Comparison of ENCODE assay signal across 24 cellular contexts in genomic region chr10:80259405-80259871, GRCh38. TPM values are rescaled to one million over a fixed set of nuclear protein-coding genes. Genes with fewer than 3 reads are reported as not detected.
DNase-seq lines count a peak whose midpoint lies in the region; ATAC-seq, FAIRE-seq and TF ChIP-seq lines count a peak whose summit lies in the region.
"Had no signal": no experiment of that assay in that cellular context is flagged by ENCODE, and none has a peak within 500 bp of the region (broad histone marks: within the 10 kb centered on the region; RNA-seq: fewer than 3 reads in every experiment).

No MANE protein-coding gene starts in this region.

- no peak for ATAC-seq in IMR-90 (ENCODE audit: low read depth)
- ATAC-seq in K562, result peak; percentile 13
- ATAC-seq in GM19467 (IDR thresholded peaks at IDR 0.05; ENCODE audit: unreplicated experiment), result no peak
- ATAC-seq in HG02759 (IDR thresholded peaks at IDR 0.05; ENCODE audit: unreplicated experiment), result no peak

- DNase-seq in AG10803 (ENCODE audit: low read depth) (peak; percentile 12), IMR-90 (no peak), K562 (ENCODE audit: extremely low read depth in 1 of 4, low spot score in 3 of 4) (peak in 1 of 4 experiments; percentile 3), islet precursor cell (peak; percentile 88), occipital lobe (lab: John Stamatoyannopoulos, UW) (no peak), activated T-cell treated with anti-CD3 and anti-CD28 coated beads for 4 hours (no peak)
- DNase-seq: CD8-positive, alpha-beta memory T cell; DMS79; GDM1; GOT3; HFFc6; MV-4-11; NCI-H1436 treated with DMSO at 0.1 percent for 48 hours; NCI-H2081; NCI-H510A treated with DMSO at 0.1 percent for 48 hours; PC-9 had no signal

- peaks cover 11% of the 10 kb centered on the region; the same call in 1 of the 2 replicates for H3K27me3 ChIP-seq in IMR-90 (ENCODE audit: control insufficient read depth, insufficient read depth, low read length)
- peaks cover 6 to 35% of the 10 kb centered on the region in 2 experiments for H3K27me3 ChIP-seq in K562 (ENCODE audit: control insufficient read depth in 2 of 2, insufficient read depth in 2 of 2, low read length in 2 of 2)
- H3K27me3 ChIP-seq: BLaER1 treated with 17β-estradiol and CSF1 and Interleukin-3, amounts not matched to agents 10 nM and 100 nM had no signal

- no peak overlapping the region for H2BK20ac ChIP-seq in IMR-90 (ENCODE audit: low read depth, low read length)

- H4K91ac ChIP-seq in IMR-90 (ENCODE audit: insufficient read depth, low read depth, low read length), result no peak overlapping the region

- CTCF ChIA-PET in IMR-90 (lab: Yijun Ruan, JAX), result interaction anchor here (0.5 to 0.6 kb wide), 2 partner anchors 155 to 163 kb away, joined by 3 to 4 read pairs; no protein-coding TSS in a partner anchor
- CTCF ChIA-PET in K562 (lab: Yijun Ruan, JAX; ENCODE audit: low intra/inter-chr PET ratio), result interaction anchor here (0.9 to 1.9 kb wide), 2 partner anchors 67 to 116 kb away, joined by 3 to 6 read pairs; no protein-coding TSS in a partner anchor

- no peak overlapping the region for H3K18ac ChIP-seq in IMR-90 (ENCODE audit: low read depth, low read length)

- H3K23ac ChIP-seq in IMR-90 (ENCODE audit: low read depth, low read length), result no peak overlapping the region

- H3K27ac ChIP-seq in IMR-90 (ENCODE audit: insufficient read depth, low read length) (no peak overlapping the region), K562 (ENCODE audit: extremely low read depth, low read depth, low read length) (no peak overlapping the region)
- H3K27ac ChIP-seq: BLaER1 treated with 17β-estradiol and CSF1 and Interleukin-3, amounts not matched to agents 10 nM and 100 nM; PC-9; SJSA1 had no signal

- no peak overlapping the region for H3K14ac ChIP-seq in IMR-90 (replicated peaks; ENCODE audit: low read depth, low read length)

- TF ChIP-seq RAD21 in IMR-90 (IDR thresholded peaks at IDR 0.05; ENCODE audit: low read length) (no peak), K562 (CRISPR knock-in tag; conservative IDR thresholded peaks at IDR 0.05 in 1 of 2, IDR thresholded peaks at IDR 0.05 in 1 of 2) (no peak)

- no peak overlapping the region for H4K8ac ChIP-seq in IMR-90 (ENCODE audit: low read depth in 2 of 2, low read length in 2 of 2)

- intact Hi-C loops in IMR-90 (cut with micrococcal nuclease) (no loop called here), K562 (cut with micrococcal nuclease) (no loop called here)

- no peaks in the 10 kb centered on the region for H3K79me1 ChIP-seq in IMR-90 (ENCODE audit: low read depth in 1 of 2, low read length in 2 of 2)

- TF ChIP-seq EP300 in K562 (IDR thresholded peaks at IDR 0.05; ENCODE audit: low read length), result no peak

- H3K9me3 ChIP-seq in IMR-90 (ENCODE audit: control insufficient read depth, insufficient read depth, low read length), result no peaks in the 10 kb centered on the region
- H3K9me3 ChIP-seq in K562 (replicated peaks; ENCODE audit: control insufficient read depth, insufficient read depth, low read depth, low read length), result 0 out of 2 replicates have a peak, but pooled peaks cover 2% of the 10 kb centered on the region
- H3K9me3 ChIP-seq: SJSA1 had no signal

- no peak overlapping the region for H2BK5ac ChIP-seq in IMR-90 (ENCODE audit: low read depth, low read length, poor library complexity, severe bottlenecking)

- POLR2A ChIA-PET in IMR-90 (lab: Charles Lee; ENCODE audit: unreplicated experiment) (no interaction called here), K562 (lab: Yijun Ruan, JAX) (no interaction called here)

- TF ChIP-seq POLR2A in IMR-90 (IDR thresholded peaks at IDR 0.05; ENCODE audit: low read depth, low read length), result no peak
- TF ChIP-seq POLR2A in K562 (conservative IDR thresholded peaks at IDR 0.05), result no peak

- H4K20me1 ChIP-seq in IMR-90 (ENCODE audit: insufficient read depth, low read length), result no peaks in the 10 kb centered on the region
- H4K20me1 ChIP-seq in K562 (replicated peaks; ENCODE audit: control insufficient read depth, insufficient read depth, low read length), result peaks cover 9% of the 10 kb centered on the region
- H4K20me1 ChIP-seq: BLaER1 treated with 17β-estradiol and CSF1 and Interleukin-3, amounts not matched to agents 10 nM and 100 nM had no signal

- no CpG with 5 or more reads among the region's 6 CpGs for WGBS in IMR-90 (ENCODE audit: extremely low coverage in 2 of 2, insufficient read length in 1 of 2), 2 experiments
- 0% methylated on average over 4 of the region's 6 CpGs for WGBS in K562 (ENCODE audit: insufficient coverage, low coverage, missing lambda C conversion rate)

- H2AK9ac ChIP-seq in IMR-90 (replicated peaks; ENCODE audit: low read depth, low read length, poor library complexity), result no peak overlapping the region

- no peak overlapping the region for H2AK5ac ChIP-seq in IMR-90 (ENCODE audit: low read depth, low read length)

- H3K4me1 ChIP-seq in IMR-90 (ENCODE audit: control insufficient read depth, insufficient read depth, low read length) (no peaks in the 10 kb centered on the region), K562 (replicated peaks in 1 of 2; ENCODE audit: control insufficient read depth in 2 of 2, insufficient read depth in 2 of 2, low read length in 2 of 2) (no peaks in the 10 kb centered on the region)
- H3K4me1 ChIP-seq: SJSA1 had no signal

- no peak overlapping the region for H3K56ac ChIP-seq in IMR-90 (ENCODE audit: extremely low read depth, insufficient read depth, low read length)

- H2BK15ac ChIP-seq in IMR-90 (ENCODE audit: low read depth, low read length), result no peak overlapping the region

- no peak overlapping the region for H3K4me2 ChIP-seq in IMR-90 (ENCODE audit: low read depth, low read length)
- no peak overlapping the region for H3K4me2 ChIP-seq in K562 (ENCODE audit: insufficient read depth, low read length)
- H3K4me2 ChIP-seq: PC-9 had no signal

- H2AFZ ChIP-seq in IMR-90 (replicated peaks; ENCODE audit: low read length, poor library complexity) (peak overlapping the region; percentile 18), K562 (ENCODE audit: low read depth, low read length) (no peak overlapping the region)
- H2AFZ ChIP-seq: PC-9 had no signal

- H3K36me3 ChIP-seq in IMR-90 (ENCODE audit: control insufficient read depth, insufficient read depth, low read length) (no peaks in the 10 kb centered on the region), K562 (ENCODE audit: control insufficient read depth, insufficient read depth, low read length) (no peaks in the 10 kb centered on the region)
- H3K36me3 ChIP-seq: BLaER1 treated with 17β-estradiol and CSF1 and Interleukin-3, amounts not matched to agents 10 nM and 100 nM; SJSA1 had no signal

- no peak overlapping the region for H3K9ac ChIP-seq in IMR-90 (ENCODE audit: low read depth, low read length)
- no peak overlapping the region for H3K9ac ChIP-seq in K562 (ENCODE audit: insufficient read depth in 1 of 2, low read depth in 2 of 2, low read length in 2 of 2)
- H3K9ac ChIP-seq: BLaER1 treated with 17β-estradiol and CSF1 and Interleukin-3, amounts not matched to agents 10 nM and 100 nM had no signal

- no peak overlapping the region for H3K4ac ChIP-seq in IMR-90 (ENCODE audit: low read depth, low read length)

- no peak overlapping the region for H2BK120ac ChIP-seq in IMR-90 (ENCODE audit: low read depth, low read length)

- no peak overlapping the region for H3K4me3 ChIP-seq in AG10803 (ENCODE audit: low read length)
- no peak overlapping the region for H3K4me3 ChIP-seq in IMR-90 (ENCODE audit: insufficient read depth, low read depth, low read length)
- H3K4me3 ChIP-seq in K562, result no peak overlapping the region
- H3K4me3 ChIP-seq: BLaER1 treated with 17β-estradiol and CSF1 and Interleukin-3, amounts not matched to agents 10 nM and 100 nM; PC-9; SJSA1 had no signal

- TF ChIP-seq CTCF in AG10803 (conservative IDR thresholded peaks at IDR 0.05; ENCODE audit: low read length) (no peak), IMR-90 (conservative IDR thresholded peaks at IDR 0.05; ENCODE audit: low read depth, low read length) (no peak), K562 (IDR thresholded peaks at IDR 0.05 in 2 of 3, conservative IDR thresholded peaks at IDR 0.05 in 1 of 3; ENCODE audit: insufficient read depth in 2 of 3, low read depth in 1 of 3, low read length in 3 of 3) (no peak)

- dilution Hi-C loops in IMR-90 (cut with HindIII; ENCODE audit: low sequenced_read_pairs, unreplicated experiment), result no loop called here

- no peaks in the 10 kb centered on the region for H3K79me2 ChIP-seq in K562 (ENCODE audit: control insufficient read depth, insufficient read depth, low read length)

- H4K5ac ChIP-seq in IMR-90 (ENCODE audit: low read depth, low read length), result no peak overlapping the region

- no TSS peak for BruUV-seq in IMR-90 (replicated peaks; lab: Mats Ljungman, UMichigan)
- BruUV-seq in K562 (replicated peaks; lab: Mats Ljungman, UMichigan), result no TSS peak

- no peak for FAIRE-seq in K562 (lab: Jason Lieb, UNC)
- FAIRE-seq: A204.1, D721Med, GM12892 had no signal

- H3K9me1 ChIP-seq in IMR-90 (ENCODE audit: insufficient read depth, low read length) (no peaks in the 10 kb centered on the region), K562 (ENCODE audit: control insufficient read depth, insufficient read depth, low read length) (no peaks in the 10 kb centered on the region)

- in situ Hi-C loops in IMR-90 (cut with MboI; ENCODE audit: low sequenced_read_pairs), result loop anchor here (25.0 kb wide), 1 partner anchor 697 kb away; the partner anchor contains the start of gene SFTPA2
- in situ Hi-C loops in K562 (cut with MboI), result no loop called here

RNA-seq across cellular contexts. Expression of gene MAT1A, which starts 30.0 kb away (rescaled TPM):
- total RNA-seq in IMR-90 (2012; rRNA removed) (not detected in 2 replicates), K562 (2014; rRNA removed) (0.05 and 0.12 TPM in 2 replicates), K562 (2014; rRNA removed; fragmentation: Illumina TruSeq; extraction: Trizol) (0.15 TPM in 1 of 2 replicates, not detected in the other), K562 (2015; rRNA removed; fragmentation: Illumina TruSeq; extraction: Trizol) (0.11 and 0.26 TPM in 2 replicates), K562 (2021) (0.24 and 0.42 TPM in 2 replicates), occipital lobe (not detected)
- polyA plus RNA-seq in IMR-90 (2012; rRNA removed) (not detected in 2 replicates), K562 (2011; rRNA removed) (0.03 and 0.04 TPM in 2 replicates), K562 (2014; fragmentation: Illumina TruSeq; extraction: Trizol) (0.03 TPM in 1 of 2 replicates, not detected in the other), K562 (2014; fragmentation: Nextera tagmentation; extraction: Ambion mirVana) (not detected), K562 (2014; rRNA removed) (0.19 and 0.30 TPM in 2 replicates)
- polyA plus RNA-seq in IMR-90 (2012; cell fraction: cytosol; rRNA removed), result 0.02 TPM in 1 of 2 replicates, not detected in the other
- polyA plus RNA-seq in IMR-90 (2012; cell fraction: nucleus; rRNA removed; ENCODE audit: low replicate concordance), result not detected in 2 replicates
- 0.44 TPM in 1 of 2 replicates, not detected in the other for total RNA-seq in K562 (2011; cell fraction: chromatin; rRNA removed; ENCODE audit: low replicate concordance)
- 0.13 TPM in 1 of 2 replicates, not detected in the other for total RNA-seq in K562 (2011; cell fraction: nucleolus; rRNA removed)
- not detected in 2 replicates for total RNA-seq in K562 (2011; cell fraction: nucleoplasm; rRNA removed)
- 0.03 and 0.04 TPM in 2 replicates for polyA plus RNA-seq in K562 (2011; cell fraction: cytosol; rRNA removed)
- 0.09 TPM in 1 of 2 replicates, not detected in the other for polyA plus RNA-seq in K562 (2011; cell fraction: nucleus; rRNA removed)
- polyA plus RNA-seq in K562 (2012), result 0.46 and 0.47 TPM in 2 replicates
- not detected in 2 replicates for polyA minus RNA-seq in K562 (2011; rRNA and poly(A)+ RNA removed)
- not detected in 2 replicates for polyA minus RNA-seq in K562 (2011; cell fraction: cytosol; rRNA and poly(A)+ RNA removed)
- not detected in 2 replicates for polyA minus RNA-seq in K562 (2011; cell fraction: nucleus; rRNA and poly(A)+ RNA removed)
- total RNA-seq: CD8-positive, alpha-beta memory T cell; HFFc6; PC-9; SJSA1 had no signal
- polyA plus RNA-seq: CD8-positive, alpha-beta memory T cell; IgD-negative memory B cell had no signal

RNA-seq across cellular contexts. Expression of gene ANXA11, which starts 54.1 kb away (rescaled TPM):
- total RNA-seq in IMR-90 (2012; rRNA removed) (39.4 and 40.8 TPM in 2 replicates), K562 (2014; rRNA removed) (109 and 153 TPM in 2 replicates), K562 (2014; rRNA removed; fragmentation: Illumina TruSeq; extraction: Trizol) (107 and 116 TPM in 2 replicates), K562 (2015; rRNA removed; fragmentation: Illumina TruSeq; extraction: Trizol) (148 and 173 TPM in 2 replicates), K562 (2021) (182 and 201 TPM in 2 replicates), occipital lobe (2.3 TPM)
- polyA plus RNA-seq in IMR-90 (2012; rRNA removed) (109 and 114 TPM in 2 replicates), K562 (2011; rRNA removed) (110 and 146 TPM in 2 replicates), K562 (2014; fragmentation: Illumina TruSeq; extraction: Trizol) (212 and 243 TPM in 2 replicates), K562 (2014; fragmentation: Nextera tagmentation; extraction: Ambion mirVana) (10 to 100 TPM; 43.6 to 70.0 TPM), K562 (2014; rRNA removed) (95.7 and 97.6 TPM in 2 replicates)
- polyA plus RNA-seq in IMR-90 (2012; cell fraction: cytosol; rRNA removed), result 104 and 105 TPM in 2 replicates
- 86.2 and 114 TPM in 2 replicates for polyA plus RNA-seq in IMR-90 (2012; cell fraction: nucleus; rRNA removed; ENCODE audit: low replicate concordance)
- 76.5 and 119 TPM in 2 replicates for total RNA-seq in K562 (2011; cell fraction: chromatin; rRNA removed; ENCODE audit: low replicate concordance)
- 60.7 and 61.5 TPM in 2 replicates for total RNA-seq in K562 (2011; cell fraction: nucleolus; rRNA removed)
- 69.1 and 105 TPM in 2 replicates for total RNA-seq in K562 (2011; cell fraction: nucleoplasm; rRNA removed)
- 75.9 and 170 TPM in 2 replicates for polyA plus RNA-seq in K562 (2011; cell fraction: cytosol; rRNA removed)
- polyA plus RNA-seq in K562 (2011; cell fraction: nucleus; rRNA removed), result 61.3 and 66.0 TPM in 2 replicates
- polyA plus RNA-seq in K562 (2012), result 265 and 356 TPM in 2 replicates
- 62.3 and 65.3 TPM in 2 replicates for polyA minus RNA-seq in K562 (2011; rRNA and poly(A)+ RNA removed)
- polyA minus RNA-seq in K562 (2011; cell fraction: cytosol; rRNA and poly(A)+ RNA removed), result 86.2 and 98.5 TPM in 2 replicates
- polyA minus RNA-seq in K562 (2011; cell fraction: nucleus; rRNA and poly(A)+ RNA removed), result 25.7 and 32.5 TPM in 2 replicates

Comparison
In these comparisons a context has a peak if more than half of its experiments do, and no peak if none do; other contexts are left out.
1. DNase-seq: peak in AG10803 (single experiment) and islet precursor cell (single experiment); none in IMR-90 (single experiment), occipital lobe (single experiment) and activated T-cell treated with anti-CD3 and anti-CD28 coated beads for 4 hours (single experiment).
2. RNA of gene ANXA11, which starts 54.1 kb away (total RNA-seq): 60.7 to 201 TPM in K562 and 39.4 to 40.8 TPM in IMR-90; 2.3 TPM in occipital lobe (single experiment); every median in the first group is over 10 times any median in the second.